8 cellular contexts compared by ENCODE assay signal in genomic region chr21:42975886-42976608, GRCh38. TPM values are rescaled to one million over a fixed set of nuclear protein-coding genes. Genes with fewer than 3 reads are reported as not detected.
DNase-seq lines count a peak whose midpoint lies in the region; ATAC-seq and TF ChIP-seq lines count a peak whose summit lies in the region.

No MANE protein-coding gene starts in this region.

- TF ChIP-seq CTCF in ascending aorta (IDR thresholded peaks at IDR 0.05) = no peak
- TF ChIP-seq CTCF in left lung (IDR thresholded peaks at IDR 0.05) = no peak
- TF ChIP-seq CTCF in tibial artery (IDR thresholded peaks at IDR 0.05) = no peak

- no peak for ATAC-seq in activated T-cell treated with anti-CD3 and anti-CD28 coated beads, Interleukin-2, amount 50 U/mL, for 4 hours
- ATAC-seq in left lung = no peak
- ATAC-seq in GM19452 (IDR thresholded peaks at IDR 0.05; ENCODE audit: unreplicated experiment) = no peak
- ATAC-seq in HG03045 (IDR thresholded peaks at IDR 0.05; ENCODE audit: unreplicated experiment) = no peak
- no peak for ATAC-seq in GM21737 (IDR thresholded peaks at IDR 0.05; ENCODE audit: unreplicated experiment)

- no peaks in the 10 kb centered on the region for H3K9me3 Mint-ChIP-seq in activated T-cell treated with anti-CD3 and anti-CD28 coated beads, Interleukin-2, amount 50 U/mL, for 4 hours

- H3K9me3 ChIP-seq in ascending aorta (no peaks in the 10 kb centered on the region), left lung (no peaks in the 10 kb centered on the region), tibial artery (no peaks in the 10 kb centered on the region)

- H3K4me3 ChIP-seq in ascending aorta = peak overlapping the region; percentile 86 to 93
- peak overlapping the region; percentile 59 to 67 for H3K4me3 ChIP-seq in left lung
- H3K4me3 ChIP-seq in tibial artery = peak overlapping the region; percentile 80 to 81

- intact Hi-C loops in ascending aorta (cut with DNase I) = loop anchor here (1.0 to 2.0 kb wide), 2 partner anchors 21 to 1363 kb away; partner anchors contain the start of gene CFAP410
- intact Hi-C loops in left lung (cut with DNase I) = no loop called here
- intact Hi-C loops in tibial artery (cut with DNase I; ENCODE audit: low total_unique reads) = loop anchor here (10.0 kb wide), 2 partner anchors 51 to 81 kb away; partner anchors contain the start of genes ERVH48-1 and NDUFV3

- peak overlapping the region; percentile 88 for H3K4me3 Mint-ChIP-seq in activated T-cell treated with anti-CD3 and anti-CD28 coated beads, Interleukin-2, amount 50 U/mL, for 4 hours

- DNase-seq in activated T-cell treated with anti-CD3 and anti-CD28 coated beads, Interleukin-2, amount 50 U/mL, for 4 hours = no peak
- DNase-seq in activated T-cell treated with anti-CD3 and anti-CD28 coated beads, Interleukin-2, amount 50 U/mL, for 48 hours = no peak
- DNase-seq in ascending aorta (ENCODE audit: low spot score in 2 of 2) = no peak
- no peak for DNase-seq in left lung
- DNase-seq in tibial artery = no peak

- no peaks in the 10 kb centered on the region for H3K27me3 Mint-ChIP-seq in activated T-cell treated with anti-CD3 and anti-CD28 coated beads, Interleukin-2, amount 50 U/mL, for 4 hours (ENCODE audit: low read depth)

- H3K27ac ChIP-seq in ascending aorta (peak overlapping the region; percentile 96), left lung (peak overlapping the region; percentile 96 to 97), tibial artery (peak overlapping the region; percentile 96 to 97)

- H3K4me1 ChIP-seq in ascending aorta (peaks cover 0 to 6% of the 10 kb centered on the region in 2 donors), left lung (peaks cover 0 to 44% of the 10 kb centered on the region in 2 donors), tibial artery (peaks cover 0 to 20% (median 7%) of the 10 kb centered on the region in 4 donors)

- peaks cover 7% of the 10 kb centered on the region for H3K36me3 Mint-ChIP-seq in activated T-cell treated with anti-CD3 and anti-CD28 coated beads, Interleukin-2, amount 50 U/mL, for 4 hours (ENCODE audit: insufficient read depth)

- peaks cover 42% of the 10 kb centered on the region for H3K4me1 Mint-ChIP-seq in activated T-cell treated with anti-CD3 and anti-CD28 coated beads, Interleukin-2, amount 50 U/mL, for 4 hours (ENCODE audit: low read depth)

- no peaks in the 10 kb centered on the region for H3K36me3 ChIP-seq in ascending aorta
- no peaks in the 10 kb centered on the region for H3K36me3 ChIP-seq in left lung
- no peaks in the 10 kb centered on the region for H3K36me3 ChIP-seq in tibial artery

- H3K27me3 ChIP-seq in ascending aorta = no peaks in the 10 kb centered on the region
- no peaks in the 10 kb centered on the region for H3K27me3 ChIP-seq in left lung
- no peaks in the 10 kb centered on the region for H3K27me3 ChIP-seq in tibial artery

RNA-seq across cellular contexts. Expression of gene PKNOX1, which starts 1.7 kb away (rescaled TPM):
- total RNA-seq in activated T-cell treated with anti-CD3 and anti-CD28 coated beads, Interleukin-2, amount 50 U/mL, for 4 hours = 10 to 100 TPM; 17.5 to 20.7 (median 19.9) TPM
- total RNA-seq in ascending aorta = 11.2 TPM
- 10 to 100 TPM; 16.8 to 23.2 TPM for total RNA-seq in left lung

RNA-seq across cellular contexts. Expression of gene ERVH48-1, which starts 50.6 kb away (rescaled TPM):
- not detected for total RNA-seq in activated T-cell treated with anti-CD3 and anti-CD28 coated beads, Interleukin-2, amount 50 U/mL, for 4 hours
- total RNA-seq in ascending aorta (not detected), left lung (not detected)

Comparison
In these comparisons a context has a peak if more than half of its experiments do, and no peak if none do; other contexts are left out.
1. intact Hi-C loops: an anchor here in ascending aorta (1.0 to 2.0 kb wide) and tibial artery (10.0 kb wide); none called in left lung.